In genomic region chr2:199955339-199956061, GRCh38 we compare ENCODE assay signal across 1 cellular context.
TF ChIP-seq lines count a peak whose summit lies in the region.

A gene with protein sequence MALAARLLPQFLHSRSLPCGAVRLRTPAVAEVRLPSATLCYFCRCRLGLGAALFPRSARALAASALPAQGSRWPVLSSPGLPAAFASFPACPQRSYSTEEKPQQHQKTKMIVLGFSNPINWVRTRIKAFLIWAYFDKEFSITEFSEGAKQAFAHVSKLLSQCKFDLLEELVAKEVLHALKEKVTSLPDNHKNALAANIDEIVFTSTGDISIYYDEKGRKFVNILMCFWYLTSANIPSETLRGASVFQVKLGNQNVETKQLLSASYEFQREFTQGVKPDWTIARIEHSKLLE (plus strand): TSS chr2:199955582. CDS start chr2:199955799, 217 bp downstream.
Gene TYW5 (minus strand): TSS chr2:199955491. CDS start chr2:199955470, 21 bp downstream.

TF ChIP-seq in HepG2, 621 proteins besides CTCF, POLR2A, EP300 and RAD21 (continued from another document and continues in another):
- TF ChIP-seq ISX (CRISPR knock-in tag; conservative IDR thresholded peaks at IDR 0.05) (0 out of 2 replicates have a peak, but pooled peaks have one; percentile 19), ZFY (CRISPR knock-in tag; IDR thresholded peaks at IDR 0.05) (peak; percentile 98), TBX2 (CRISPR knock-in tag; IDR thresholded peaks at IDR 0.05; ENCODE audit: borderline replicate concordance) (peak; percentile 96), DR1 (CRISPR knock-in tag; IDR thresholded peaks at IDR 0.05) (peak; percentile 64), PAX8 (CRISPR knock-in tag; IDR thresholded peaks at IDR 0.05; ENCODE audit: borderline replicate concordance) (peak; percentile 85; the same call in 1 of the 2 replicates), KIAA2018 (CRISPR knock-in tag; IDR thresholded peaks at IDR 0.05; ENCODE audit: borderline replicate concordance) (peak; percentile 96), JDP2 (CRISPR knock-in tag; IDR thresholded peaks at IDR 0.05; ENCODE audit: borderline replicate concordance) (no peak; the same call in 1 of the 2 replicates), SKI (IDR thresholded peaks at IDR 0.05; ENCODE audit: partially characterized antibody) (peak; percentile 69), ZBTB7B (CRISPR knock-in tag; IDR thresholded peaks at IDR 0.05) (peak; percentile 85), ZNF788 (CRISPR knock-in tag; IDR thresholded peaks at IDR 0.05; ENCODE audit: borderline replicate concordance) (peak; percentile 96; the same call in 1 of the 2 replicates), IKZF5 (CRISPR knock-in tag; IDR thresholded peaks at IDR 0.05) (peak; percentile 98), ZNF652 (CRISPR knock-in tag; IDR thresholded peaks at IDR 0.05; ENCODE audit: borderline replicate concordance, low read depth) (peak; percentile 19; the same call in 1 of the 2 replicates), RBM22 (optimal IDR thresholded peaks at IDR 0.05; ENCODE audit: low read length) (peak; percentile 89), GPN1 (CRISPR knock-in tag; IDR thresholded peaks at IDR 0.05; ENCODE audit: borderline replicate concordance) (peak; percentile 76; the same call in 1 of the 2 replicates), CHD2 (IDR thresholded peaks at IDR 0.05; ENCODE audit: low read depth, low read length) (no peak), SIX1 (CRISPR knock-in tag; IDR thresholded peaks at IDR 0.05; ENCODE audit: borderline replicate concordance) (no peak; the same call in 1 of the 2 replicates), PHF21A (CRISPR knock-in tag; IDR thresholded peaks at IDR 0.05) (peak; percentile 95), MAFF (IDR thresholded peaks at IDR 0.05; ENCODE audit: low read depth, low read length) (no peak), NR2C2 (CRISPR knock-in tag; IDR thresholded peaks at IDR 0.05; ENCODE audit: borderline replicate concordance) (peak; percentile 100), ZNF777 (CRISPR knock-in tag; IDR thresholded peaks at IDR 0.05) (peak; percentile 57), ZNF773 (CRISPR knock-in tag; IDR thresholded peaks at IDR 0.05; ENCODE audit: borderline replicate concordance) (no peak), ZZZ3 (CRISPR knock-in tag; IDR thresholded peaks at IDR 0.05; ENCODE audit: borderline replicate concordance) (peak; percentile 24), FOXK2 (IDR thresholded peaks at IDR 0.05) (0 out of 2 replicates have a peak, but pooled peaks have one; percentile 16), SRSF1 (optimal IDR thresholded peaks at IDR 0.05; ENCODE audit: low read depth, low read length) (no peak), CEBPZ (IDR thresholded peaks at IDR 0.05; ENCODE audit: low read length) (no peak), ZMAT5 (CRISPR knock-in tag; IDR thresholded peaks at IDR 0.05; ENCODE audit: borderline replicate concordance, low read depth) (no peak), TCF7 (IDR thresholded peaks at IDR 0.05; ENCODE audit: low read depth) (0 out of 2 replicates have a peak, but pooled peaks have one; percentile 21)
- TF ChIP-seq, protein P1, sequence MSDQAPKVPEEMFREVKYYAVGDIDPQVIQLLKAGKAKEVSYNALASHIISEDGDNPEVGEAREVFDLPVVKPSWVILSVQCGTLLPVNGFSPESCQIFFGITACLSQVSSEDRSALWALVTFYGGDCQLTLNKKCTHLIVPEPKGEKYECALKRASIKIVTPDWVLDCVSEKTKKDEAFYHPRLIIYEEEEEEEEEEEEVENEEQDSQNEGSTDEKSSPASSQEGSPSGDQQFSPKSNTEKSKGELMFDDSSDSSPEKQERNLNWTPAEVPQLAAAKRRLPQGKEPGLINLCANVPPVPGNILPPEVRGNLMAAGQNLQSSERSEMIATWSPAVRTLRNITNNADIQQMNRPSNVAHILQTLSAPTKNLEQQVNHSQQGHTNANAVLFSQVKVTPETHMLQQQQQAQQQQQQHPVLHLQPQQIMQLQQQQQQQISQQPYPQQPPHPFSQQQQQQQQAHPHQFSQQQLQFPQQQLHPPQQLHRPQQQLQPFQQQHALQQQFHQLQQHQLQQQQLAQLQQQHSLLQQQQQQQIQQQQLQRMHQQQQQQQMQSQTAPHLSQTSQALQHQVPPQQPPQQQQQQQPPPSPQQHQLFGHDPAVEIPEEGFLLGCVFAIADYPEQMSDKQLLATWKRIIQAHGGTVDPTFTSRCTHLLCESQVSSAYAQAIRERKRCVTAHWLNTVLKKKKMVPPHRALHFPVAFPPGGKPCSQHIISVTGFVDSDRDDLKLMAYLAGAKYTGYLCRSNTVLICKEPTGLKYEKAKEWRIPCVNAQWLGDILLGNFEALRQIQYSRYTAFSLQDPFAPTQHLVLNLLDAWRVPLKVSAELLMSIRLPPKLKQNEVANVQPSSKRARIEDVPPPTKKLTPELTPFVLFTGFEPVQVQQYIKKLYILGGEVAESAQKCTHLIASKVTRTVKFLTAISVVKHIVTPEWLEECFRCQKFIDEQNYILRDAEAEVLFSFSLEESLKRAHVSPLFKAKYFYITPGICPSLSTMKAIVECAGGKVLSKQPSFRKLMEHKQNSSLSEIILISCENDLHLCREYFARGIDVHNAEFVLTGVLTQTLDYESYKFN (CRISPR knock-in tag; conservative IDR thresholded peaks at IDR 0.05) = 0 out of 2 replicates have a peak, but pooled peaks have one; percentile 43
- TF ChIP-seq, protein P2, sequence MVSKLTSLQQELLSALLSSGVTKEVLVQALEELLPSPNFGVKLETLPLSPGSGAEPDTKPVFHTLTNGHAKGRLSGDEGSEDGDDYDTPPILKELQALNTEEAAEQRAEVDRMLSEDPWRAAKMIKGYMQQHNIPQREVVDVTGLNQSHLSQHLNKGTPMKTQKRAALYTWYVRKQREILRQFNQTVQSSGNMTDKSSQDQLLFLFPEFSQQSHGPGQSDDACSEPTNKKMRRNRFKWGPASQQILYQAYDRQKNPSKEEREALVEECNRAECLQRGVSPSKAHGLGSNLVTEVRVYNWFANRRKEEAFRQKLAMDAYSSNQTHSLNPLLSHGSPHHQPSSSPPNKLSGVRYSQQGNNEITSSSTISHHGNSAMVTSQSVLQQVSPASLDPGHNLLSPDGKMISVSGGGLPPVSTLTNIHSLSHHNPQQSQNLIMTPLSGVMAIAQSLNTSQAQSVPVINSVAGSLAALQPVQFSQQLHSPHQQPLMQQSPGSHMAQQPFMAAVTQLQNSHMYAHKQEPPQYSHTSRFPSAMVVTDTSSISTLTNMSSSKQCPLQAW (CRISPR knock-in tag; IDR thresholded peaks at IDR 0.05) = peak; percentile 94
- TF ChIP-seq, protein P3, sequence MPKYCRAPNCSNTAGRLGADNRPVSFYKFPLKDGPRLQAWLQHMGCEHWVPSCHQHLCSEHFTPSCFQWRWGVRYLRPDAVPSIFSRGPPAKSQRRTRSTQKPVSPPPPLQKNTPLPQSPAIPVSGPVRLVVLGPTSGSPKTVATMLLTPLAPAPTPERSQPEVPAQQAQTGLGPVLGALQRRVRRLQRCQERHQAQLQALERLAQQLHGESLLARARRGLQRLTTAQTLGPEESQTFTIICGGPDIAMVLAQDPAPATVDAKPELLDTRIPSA (CRISPR knock-in tag; IDR thresholded peaks at IDR 0.05; ENCODE audit: borderline replicate concordance) = peak; percentile 91; the same call in 1 of the 2 replicates
- TF ChIP-seq, protein P4, sequence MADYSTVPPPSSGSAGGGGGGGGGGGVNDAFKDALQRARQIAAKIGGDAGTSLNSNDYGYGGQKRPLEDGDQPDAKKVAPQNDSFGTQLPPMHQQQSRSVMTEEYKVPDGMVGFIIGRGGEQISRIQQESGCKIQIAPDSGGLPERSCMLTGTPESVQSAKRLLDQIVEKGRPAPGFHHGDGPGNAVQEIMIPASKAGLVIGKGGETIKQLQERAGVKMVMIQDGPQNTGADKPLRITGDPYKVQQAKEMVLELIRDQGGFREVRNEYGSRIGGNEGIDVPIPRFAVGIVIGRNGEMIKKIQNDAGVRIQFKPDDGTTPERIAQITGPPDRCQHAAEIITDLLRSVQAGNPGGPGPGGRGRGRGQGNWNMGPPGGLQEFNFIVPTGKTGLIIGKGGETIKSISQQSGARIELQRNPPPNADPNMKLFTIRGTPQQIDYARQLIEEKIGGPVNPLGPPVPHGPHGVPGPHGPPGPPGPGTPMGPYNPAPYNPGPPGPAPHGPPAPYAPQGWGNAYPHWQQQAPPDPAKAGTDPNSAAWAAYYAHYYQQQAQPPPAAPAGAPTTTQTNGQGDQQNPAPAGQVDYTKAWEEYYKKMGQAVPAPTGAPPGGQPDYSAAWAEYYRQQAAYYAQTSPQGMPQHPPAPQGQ (CRISPR knock-in tag; IDR thresholded peaks at IDR 0.05; ENCODE audit: borderline replicate concordance) = 0 out of 2 replicates have a peak, but pooled peaks have one; percentile 25
